1 cellular context compared by ENCODE assay signal in the genomic region with DNA sequence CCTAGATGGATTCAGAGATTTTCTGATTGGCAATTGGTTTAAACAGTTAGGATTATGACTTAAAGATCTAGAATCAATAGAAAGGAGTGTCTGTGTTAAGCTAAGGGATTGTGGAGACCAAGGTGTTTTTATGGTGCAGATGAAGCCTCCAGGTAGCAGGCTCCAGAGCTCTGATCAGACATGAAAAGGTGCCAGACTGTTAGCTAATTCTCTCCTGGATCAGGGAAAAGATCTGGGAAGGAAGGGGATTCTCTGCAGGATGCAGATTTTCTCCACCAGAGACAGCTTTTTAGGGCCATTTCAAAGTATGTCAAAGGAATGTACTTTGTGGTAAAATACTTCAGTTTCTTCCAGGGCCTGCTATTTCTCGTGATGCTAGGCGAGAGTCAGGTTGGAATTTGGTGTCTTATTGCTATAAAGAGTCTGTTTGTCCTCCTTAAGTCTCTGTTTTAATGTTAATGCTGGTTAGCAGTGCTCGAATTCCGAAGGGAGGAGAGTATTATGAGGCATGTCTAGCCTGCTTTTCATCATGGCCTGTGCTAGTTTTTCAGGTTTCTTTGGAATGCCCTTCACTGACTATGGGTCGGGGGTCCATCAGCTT.
TF ChIP-seq lines count a peak whose summit lies in the region.

No MANE protein-coding gene starts in this region.

TF ChIP-seq in HepG2, 621 proteins besides CTCF, POLR2A, EP300 and RAD21:
- TF ChIP-seq TP53 (CRISPR knock-in tag; conservative IDR thresholded peaks at IDR 0.05) (no peak), JUN (CRISPR knock-in tag; IDR thresholded peaks at IDR 0.05) (no peak), ZNF44 (CRISPR knock-in tag; IDR thresholded peaks at IDR 0.05) (no peak), HINFP (CRISPR knock-in tag; IDR thresholded peaks at IDR 0.05; ENCODE audit: low read depth) (no peak), ZKSCAN1 (IDR thresholded peaks at IDR 0.05; ENCODE audit: low read length) (no peak), SCMH1 (CRISPR knock-in tag; IDR thresholded peaks at IDR 0.05; ENCODE audit: borderline replicate concordance) (no peak), SOX5 (CRISPR knock-in tag; IDR thresholded peaks at IDR 0.05; ENCODE audit: borderline replicate concordance) (no peak), NCOA1 (CRISPR knock-in tag; IDR thresholded peaks at IDR 0.05) (no peak), ZNF724P (CRISPR knock-in tag; IDR thresholded peaks at IDR 0.05; ENCODE audit: borderline replicate concordance) (no peak), TCF7L2 (IDR thresholded peaks at IDR 0.05; ENCODE audit: low read depth, low read length) (no peak), DPF2 (CRISPR knock-in tag; IDR thresholded peaks at IDR 0.05; ENCODE audit: borderline replicate concordance, low read depth) (no peak), SP140L (CRISPR knock-in tag; IDR thresholded peaks at IDR 0.05; ENCODE audit: borderline replicate concordance) (no peak), NFE2 (CRISPR knock-in tag; IDR thresholded peaks at IDR 0.05) (no peak), FOXP1 (IDR thresholded peaks at IDR 0.05) (no peak), FOXP1 (CRISPR knock-in tag; IDR thresholded peaks at IDR 0.05) (no peak), ZNF777 (CRISPR knock-in tag; IDR thresholded peaks at IDR 0.05) (no peak), BRCA1 (CRISPR knock-in tag; IDR thresholded peaks at IDR 0.05) (no peak), ARID3A (IDR thresholded peaks at IDR 0.05; ENCODE audit: low read depth, low read length) (no peak), TEAD3 (CRISPR knock-in tag; optimal IDR thresholded peaks at IDR 0.05; ENCODE audit: borderline replicate concordance) (no peak)
- TF ChIP-seq, protein P1, sequence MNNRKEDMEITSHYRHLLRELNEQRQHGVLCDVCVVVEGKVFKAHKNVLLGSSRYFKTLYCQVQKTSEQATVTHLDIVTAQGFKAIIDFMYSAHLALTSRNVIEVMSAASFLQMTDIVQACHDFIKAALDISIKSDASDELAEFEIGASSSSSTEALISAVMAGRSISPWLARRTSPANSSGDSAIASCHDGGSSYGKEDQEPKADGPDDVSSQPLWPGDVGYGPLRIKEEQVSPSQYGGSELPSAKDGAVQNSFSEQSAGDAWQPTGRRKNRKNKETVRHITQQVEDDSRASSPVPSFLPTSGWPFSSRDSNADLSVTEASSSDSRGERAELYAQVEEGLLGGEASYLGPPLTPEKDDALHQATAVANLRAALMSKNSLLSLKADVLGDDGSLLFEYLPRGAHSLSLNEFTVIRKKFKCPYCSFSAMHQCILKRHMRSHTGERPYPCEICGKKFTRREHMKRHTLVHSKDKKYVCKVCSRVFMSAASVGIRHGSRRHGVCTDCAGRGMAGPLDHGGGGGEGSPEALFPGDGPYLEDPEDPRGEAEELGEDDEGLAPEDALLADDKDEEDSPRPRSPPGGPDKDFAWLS (CRISPR knock-in tag; IDR thresholded peaks at IDR 0.05; ENCODE audit: borderline replicate concordance), result no peak
- TF ChIP-seq, protein P2, sequence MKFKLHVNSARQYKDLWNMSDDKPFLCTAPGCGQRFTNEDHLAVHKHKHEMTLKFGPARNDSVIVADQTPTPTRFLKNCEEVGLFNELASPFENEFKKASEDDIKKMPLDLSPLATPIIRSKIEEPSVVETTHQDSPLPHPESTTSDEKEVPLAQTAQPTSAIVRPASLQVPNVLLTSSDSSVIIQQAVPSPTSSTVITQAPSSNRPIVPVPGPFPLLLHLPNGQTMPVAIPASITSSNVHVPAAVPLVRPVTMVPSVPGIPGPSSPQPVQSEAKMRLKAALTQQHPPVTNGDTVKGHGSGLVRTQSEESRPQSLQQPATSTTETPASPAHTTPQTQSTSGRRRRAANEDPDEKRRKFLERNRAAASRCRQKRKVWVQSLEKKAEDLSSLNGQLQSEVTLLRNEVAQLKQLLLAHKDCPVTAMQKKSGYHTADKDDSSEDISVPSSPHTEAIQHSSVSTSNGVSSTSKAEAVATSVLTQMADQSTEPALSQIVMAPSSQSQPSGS (CRISPR knock-in tag; IDR thresholded peaks at IDR 0.05), result no peak
